In genomic region chr3:13655074-13655913, GRCh38 we compare ENCODE assay signal across 8 cellular contexts.
DNase-seq lines count a peak whose midpoint lies in the region; ATAC-seq and TF ChIP-seq lines count a peak whose summit lies in the region.

No MANE protein-coding gene starts in this region.

- CTCF ChIA-PET in CD4-positive, alpha-beta T cell (lab: Charles Lee) = interaction anchor here (1.0 to 8.3 kb wide), 4 partner anchors 67 to 228 kb away, joined by 3 to 166 read pairs (median 16); partner anchors contain the start of gene WNT7A

- H3K9me3 ChIP-seq in CD4-positive, alpha-beta T cell (ENCODE audit: control insufficient read depth, low read length) = no peaks in the 10 kb centered on the region
- no peaks in the 10 kb centered on the region for H3K9me3 ChIP-seq in hepatocyte (ENCODE audit: low read depth)

- 17% methylated on average over 54 of the region's 70 CpGs for WGBS in hepatocyte (ENCODE audit: low lambda C conversion rate, missing lambda C conversion rate)

- peaks cover 11% of the 10 kb centered on the region for H3K27me3 Mint-ChIP-seq in CD4-positive, alpha-beta T cell
- peaks cover 18% of the 10 kb centered on the region for H3K27me3 Mint-ChIP-seq in activated naive CD8-positive, alpha-beta T cell treated with anti-CD3 and anti-CD28 coated beads, Interleukin-2, amount 50 U/mL, for 24 hours

- H3K4me2 ChIP-seq in hepatocyte = peak overlapping the region; percentile 76

- no peak for ATAC-seq in CD4-positive, alpha-beta T cell (ENCODE audit: poor library complexity)
- peak; percentile 11 for ATAC-seq in activated naive CD8-positive, alpha-beta T cell treated with anti-CD3 and anti-CD28 coated beads, Interleukin-2, amount 50 U/mL, for 24 hours
- ATAC-seq in HG03520 (IDR thresholded peaks at IDR 0.05; ENCODE audit: unreplicated experiment) = no peak

- no peaks in the 10 kb centered on the region for H3K79me2 ChIP-seq in hepatocyte

- peak overlapping the region; percentile 82 for H3K4me3 Mint-ChIP-seq in CD4-positive, alpha-beta T cell
- no peak overlapping the region for H3K4me3 Mint-ChIP-seq in activated naive CD8-positive, alpha-beta T cell treated with anti-CD3 and anti-CD28 coated beads, Interleukin-2, amount 50 U/mL, for 24 hours

- no peak overlapping the region for H3K4me3 ChIP-seq in hepatocyte

- H3K27ac ChIP-seq in CD4-positive, alpha-beta T cell (ENCODE audit: low read depth, low read length) = no peak overlapping the region
- H3K27ac ChIP-seq in hepatocyte = no peak overlapping the region

- peak; percentile 39 for TF ChIP-seq CTCF in CD4-positive, alpha-beta T cell (IDR thresholded peaks at IDR 0.05)
- TF ChIP-seq CTCF in hepatocyte (IDR thresholded peaks at IDR 0.05; ENCODE audit: poor library complexity) = peak; percentile 51

- H3K36me3 ChIP-seq in hepatocyte (replicated peaks; ENCODE audit: insufficient read depth, low read depth) = no peaks in the 10 kb centered on the region

- POLR2A ChIA-PET in CD4-positive, alpha-beta T cell (lab: Charles Lee) = interaction anchor here (0.6 to 5.1 kb wide), 7 partner anchors 172 to 813 kb away, joined by 3 to 35 read pairs (median 4); partner anchors contain the start of genes HDAC11 and WNT7A

- intact Hi-C loops in CD4-positive, alpha-beta T cell (cut with DNase I, micrococcal nuclease) = loop anchor here in 1 of 2 experiments (10.0 kb wide), 4 partner anchors 470 to 810 kb away; partner anchors contain the start of genes CHCHD4, LSM3, SLC6A6 and TMEM43

- no peaks in the 10 kb centered on the region for H3K9me3 Mint-ChIP-seq in CD4-positive, alpha-beta T cell
- H3K9me3 Mint-ChIP-seq in activated naive CD8-positive, alpha-beta T cell treated with anti-CD3 and anti-CD28 coated beads, Interleukin-2, amount 50 U/mL, for 24 hours = no peaks in the 10 kb centered on the region

- no peaks in the 10 kb centered on the region for H3K36me3 Mint-ChIP-seq in CD4-positive, alpha-beta T cell (ENCODE audit: low read depth)
- H3K36me3 Mint-ChIP-seq in activated naive CD8-positive, alpha-beta T cell treated with anti-CD3 and anti-CD28 coated beads, Interleukin-2, amount 50 U/mL, for 24 hours (ENCODE audit: low read depth) = no peaks in the 10 kb centered on the region

- DNase-seq in CD4-positive, alpha-beta T cell = peak in 5 of 10 experiments; percentile 19 to 51 (median 25)
- peak; percentile 95 for DNase-seq in HuH-7.5 (ENCODE audit: low spot score)
- peak; percentile 45 for DNase-seq in activated naive CD8-positive, alpha-beta T cell treated with anti-CD3 and anti-CD28 coated beads, Interleukin-2, amount 50 U/mL, for 24 hours
- DNase-seq in hepatocyte (ENCODE audit: low spot score) = peak; percentile 85
- DNase-seq in stimulated activated CD4-positive, alpha-beta T cell treated with anti-CD3 and anti-CD28 coated beads, Interleukin-4, amount 100 ng/mL, for 24 hours = peak; percentile 23
- DNase-seq in NCI-H187 treated with DMSO at 0.1 percent for 48 hours (lab: John Stamatoyannopoulos, UW) = no peak
- DNase-seq in kidney glomerular epithelial cell (lab: John Stamatoyannopoulos, UW) = no peak

- no peaks in the 10 kb centered on the region for H3K9me2 ChIP-seq in hepatocyte (replicated peaks; ENCODE audit: insufficient read depth)

- peak overlapping the region; percentile 59 for H3K27ac Mint-ChIP-seq in CD4-positive, alpha-beta T cell
- H3K27ac Mint-ChIP-seq in activated naive CD8-positive, alpha-beta T cell treated with anti-CD3 and anti-CD28 coated beads, Interleukin-2, amount 50 U/mL, for 24 hours = no peak overlapping the region

- peaks cover 51% of the 10 kb centered on the region for H3K4me1 Mint-ChIP-seq in CD4-positive, alpha-beta T cell (ENCODE audit: low read depth)
- H3K4me1 Mint-ChIP-seq in activated naive CD8-positive, alpha-beta T cell treated with anti-CD3 and anti-CD28 coated beads, Interleukin-2, amount 50 U/mL, for 24 hours = peaks cover 28% of the 10 kb centered on the region

- no peak overlapping the region for H2AFZ ChIP-seq in hepatocyte

- H3K4me1 ChIP-seq in hepatocyte (ENCODE audit: insufficient read depth) = no peaks in the 10 kb centered on the region

- H4K20me1 ChIP-seq in hepatocyte (ENCODE audit: insufficient read depth, poor library complexity, severe bottlenecking) = no peaks in the 10 kb centered on the region

- peaks cover 4% of the 10 kb centered on the region for H3K27me3 ChIP-seq in CD4-positive, alpha-beta T cell (ENCODE audit: control insufficient read depth, insufficient read depth, low read length)
- peaks cover 27% of the 10 kb centered on the region for H3K27me3 ChIP-seq in hepatocyte

Comparison
In these comparisons a context has a peak if more than half of its experiments do, and no peak if none do; other contexts are left out.
1. DNase-seq: peak in HuH-7.5 (single experiment), activated naive CD8-positive, alpha-beta T cell treated with anti-CD3 and anti-CD28 coated beads, Interleukin-2, amount 50 U/mL, for 24 hours (single experiment), hepatocyte (single experiment) and stimulated activated CD4-positive, alpha-beta T cell treated with anti-CD3 and anti-CD28 coated beads, Interleukin-4, amount 100 ng/mL, for 24 hours (single experiment); none in NCI-H187 treated with DMSO at 0.1 percent for 48 hours (single experiment) and kidney glomerular epithelial cell (single experiment).